ENCODE assay signal across 8 cellular contexts in genomic region chr15:99076555-99077308, GRCh38. TPM values are rescaled to one million over a fixed set of nuclear protein-coding genes. Genes with fewer than 3 reads are reported as not detected.
A peak's percentile ranks its signal among the peaks of the same experiment; 100 is the strongest.
DNase-seq lines count a peak whose midpoint lies in the region; ATAC-seq, FAIRE-seq and TF ChIP-seq lines count a peak whose summit lies in the region.

No MANE protein-coding gene starts in this region.

- H3K27me3 ChIP-seq in AG04450 (ENCODE audit: control insufficient read depth, insufficient read depth, low read length), result no peaks in the 10 kb centered on the region
- H3K27me3 ChIP-seq in bronchial epithelial cell (ENCODE audit: control insufficient read depth, insufficient read depth, low read length), result no peaks in the 10 kb centered on the region
- H3K27me3 ChIP-seq in small intestine (ENCODE audit: control insufficient read depth in 2 of 2, insufficient read depth in 2 of 2, low read length in 2 of 2), result peaks cover 0 to 2% of the 10 kb centered on the region in 2 donors

- POLR2A ChIA-PET in AG04450 (lab: Yijun Ruan, JAX) (interaction anchor here (0.5 to 0.9 kb wide), 2 partner anchors 112 to 558 kb away, joined by 3 to 4 read pairs; no protein-coding TSS in a partner anchor), T-cell (lab: Charles Lee) (no interaction called here)

- H3K4me1 ChIP-seq in small intestine (ENCODE audit: control insufficient read depth in 2 of 2, insufficient read depth in 1 of 2, low read depth in 1 of 2, low read length in 1 of 2), result no peaks in the 10 kb centered on the region

- TF ChIP-seq CTCF in AG04450 (IDR thresholded peaks at IDR 0.05; ENCODE audit: low read depth, low read length) (peak; percentile 91), GM13977 (IDR thresholded peaks at IDR 0.05; ENCODE audit: extremely low read depth, insufficient read depth, missing control alignments) (peak; percentile 84), bronchial epithelial cell (IDR thresholded peaks at IDR 0.05; ENCODE audit: insufficient read depth, low read length, severe bottlenecking) (peak; percentile 83)

- no peaks in the 10 kb centered on the region for H3K36me3 Mint-ChIP-seq in T-cell

- peaks cover 8% of the 10 kb centered on the region in 3 donors for H3K4me1 Mint-ChIP-seq in T-cell

- H3K27ac Mint-ChIP-seq in T-cell, result peak overlapping the region; percentile 53 to 77

- H3K4me3 ChIP-seq in AG04450 (ENCODE audit: low read depth, low read length) (peak overlapping the region; percentile 48), bronchial epithelial cell (ENCODE audit: low read depth, low read length) (peak overlapping the region; percentile 10), small intestine (ENCODE audit: low read depth in 1 of 2, low read length in 2 of 2) (no peak overlapping the region)

- ATAC-seq in HG02885 (IDR thresholded peaks at IDR 0.05; ENCODE audit: poor library complexity, unreplicated experiment) (peak; percentile 93), T-cell (replicated peaks in 1 of 4) (peak; percentile 66 to 78 (median 70))

- H3K9me3 Mint-ChIP-seq in T-cell, result no peaks in the 10 kb centered on the region

- H3K36me3 ChIP-seq in bronchial epithelial cell (ENCODE audit: control insufficient read depth, insufficient read depth, low read length), result no peaks in the 10 kb centered on the region
- no peaks in the 10 kb centered on the region for H3K36me3 ChIP-seq in small intestine (ENCODE audit: control insufficient read depth in 2 of 2, insufficient read depth in 2 of 2, low read length in 2 of 2)

- FAIRE-seq in bronchial epithelial cell (lab: Jason Lieb, UNC) (peak; percentile 94), islet of Langerhans (lab: Jason Lieb, UNC) (peak; percentile 94), small intestine (lab: Jason Lieb, UNC) (no peak)

- peak overlapping the region; percentile 65 to 85 (median 71) for H3K4me3 Mint-ChIP-seq in T-cell

- WGBS in small intestine, 3 donors, result 2 to 6% (median 4%) methylated on average over 10 of the region's 10 CpGs

- peak; percentile 67 for DNase-seq in AG04450 (ENCODE audit: low read depth, low spot score)
- peak; percentile 63 for DNase-seq in GM13977 (ENCODE audit: low spot score)
- peak; percentile 69 for DNase-seq in NCI-H146 (lab: John Stamatoyannopoulos, UW)
- DNase-seq in T-cell, result peak in 27 of 34 experiments; percentile 5 to 46 (median 18)
- DNase-seq in bronchial epithelial cell (ENCODE audit: low read depth), result peak; percentile 80
- peak; percentile 74 for DNase-seq in small intestine

- CTCF ChIA-PET in AG04450 (lab: Charles Lee) (interaction anchor here (0.5 to 7.2 kb wide), 59 partner anchors 8 to 647 kb away, joined by 3 to 78 read pairs (median 4); partner anchors contain the start of gene IGF1R), T-cell (lab: Charles Lee) (interaction anchor here (0.6 to 2.1 kb wide), 9 partner anchors 10 to 649 kb away, joined by 3 to 6 read pairs (median 3); no protein-coding TSS in a partner anchor)

- H3K27ac ChIP-seq in AG04450 (ENCODE audit: low read depth, low read length), result no peak overlapping the region
- H3K27ac ChIP-seq in small intestine (ENCODE audit: low read depth in 1 of 2, low read length in 1 of 2), result no peak overlapping the region

- in situ Hi-C loops in GM13977 (cut with MboI; ENCODE audit: low pct_unique_long_range_greater_than_20kb, low sequenced_read_pairs, unreplicated experiment), result no loop called here

- peaks cover 9 to 15% of the 10 kb centered on the region in 2 donors for H3K27me3 Mint-ChIP-seq in T-cell

- H3K9me3 ChIP-seq in AG04450 (ENCODE audit: control insufficient read depth, insufficient read depth, low read length) (no peaks in the 10 kb centered on the region), small intestine (ENCODE audit: control insufficient read depth, low read depth) (no peaks in the 10 kb centered on the region)

RNA-seq across cellular contexts. Expression of gene SYNM, which starts 28.1 kb away (rescaled TPM):
- polyA plus RNA-seq in AG04450 (2011; rRNA removed) (3.2 and 3.6 TPM in 2 replicates), small intestine (10 to 100 TPM in 1 of 3 donors, 1 to 10 TPM in 2; 2.9 to 18.1 (median 3.5) TPM)
- 5.4 and 5.7 TPM in 2 replicates for polyA minus RNA-seq in AG04450 (2011; rRNA and poly(A)+ RNA removed)
- total RNA-seq in T-cell (1 to 10 TPM; 3.7 to 7.3 (median 4.2) TPM), bronchial epithelial cell (0.26 and 0.38 TPM in 2 replicates)

Comparison
In these comparisons a context has a peak if more than half of its experiments do, and no peak if none do; other contexts are left out.
1. DNase-seq: peak in every context shown above with its lines; median percentile 80 in bronchial epithelial cell; 74 in small intestine; 69 in NCI-H146; 67 in AG04450; 63 in GM13977; 18 in T-cell.
2. H3K4me3 ChIP-seq: peak in AG04450 (single experiment) and bronchial epithelial cell (single experiment); none in small intestine (0 of 2).
3. Peak in every context shown above with its lines, with median percentiles within 50 percentile points of each other: CTCF ChIP-seq.